In the genomic region with DNA sequence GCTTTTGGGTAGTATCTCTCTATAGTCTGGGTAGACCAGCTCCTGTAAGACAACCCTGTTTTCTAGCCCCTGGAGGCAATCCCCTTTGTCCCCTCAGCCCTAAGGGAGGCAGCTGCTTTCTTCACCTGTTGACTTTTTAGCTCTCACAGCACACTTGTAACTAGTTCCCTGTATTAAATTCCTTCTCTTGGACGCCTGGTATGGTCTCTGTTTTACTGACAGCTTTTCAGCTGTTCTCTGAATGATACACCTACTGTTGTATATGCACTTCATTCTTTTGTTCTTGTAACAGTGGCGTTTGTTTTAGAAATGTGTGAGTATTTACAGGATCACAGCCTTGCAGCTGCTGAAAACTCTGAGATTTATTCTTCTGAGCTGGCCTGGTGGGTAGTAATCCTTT, we compare ENCODE assay signal across 15 cellular contexts.
"Had no signal": no experiment of that assay in that cellular context is flagged by ENCODE, and none has a peak within 500 bp of the region (broad histone marks: within the 10 kb centered on the region; RNA-seq: fewer than 3 reads in every experiment).

No MANE protein-coding gene starts in this region.

- DNase-seq: activated CD4-positive, alpha-beta memory T cell treated with anti-CD3 and anti-CD28 coated beads, Interleukin-2, amount 10 ng/mL, durations not matched to agents 7 days and 5 days; activated gamma-delta T cell; activated T-cell treated with anti-CD3 and anti-CD28 coated beads, Interleukin-2, amount 50 U/mL, for 4 hours; amniotic stem cell; caudate nucleus; hippocampal formation; midbrain; naive B cell; stimulated activated CD4-positive, alpha-beta T cell treated with anti-CD3 and anti-CD28 coated beads, Interleukin-2, amount 100 ng/mL, for 48 hours; stimulated activated naive B cell treated with anti-CD40 and anti-IgM and Interleukin-4, amounts not matched to agents 10 μg/mL and 1 μg/mL and 100 μg/mL, for 72 hours; thyroid gland had no signal

- H2AFZ ChIP-seq: parathyroid adenoma had no signal

- H3K36me3 Mint-ChIP-seq: naive B cell had no signal

- H3K27me3 ChIP-seq: esophagus muscularis mucosa, thyroid gland had no signal

- H3K9me3 Mint-ChIP-seq: activated T-cell treated with anti-CD3 and anti-CD28 coated beads, Interleukin-2, amount 50 U/mL, for 4 hours had no signal

- H3K79me2 ChIP-seq: parathyroid adenoma had no signal

- H3K27ac ChIP-seq: esophagus muscularis mucosa, parathyroid adenoma, thyroid gland had no signal

- H3K27me3 Mint-ChIP-seq: activated CD4-positive, alpha-beta memory T cell treated with anti-CD3 and anti-CD28 coated beads, Interleukin-2, amount 10 ng/mL, durations not matched to agents 7 days and 5 days; stimulated activated naive B cell treated with anti-CD40 and anti-IgM and Interleukin-4, amounts not matched to agents 10 μg/mL and 1 μg/mL and 100 μg/mL, for 72 hours had no signal

- H3K4me1 ChIP-seq: esophagus muscularis mucosa, parathyroid adenoma, thyroid gland had no signal

- H3K27ac Mint-ChIP-seq: activated CD4-positive, alpha-beta memory T cell treated with anti-CD3 and anti-CD28 coated beads, Interleukin-2, amount 10 ng/mL, durations not matched to agents 7 days and 5 days; activated naive CD4-positive, alpha-beta T cell treated with anti-CD3 and anti-CD28 coated beads, Interleukin-2, amount 50 U/mL, for 72 hours; naive B cell; stimulated activated naive B cell treated with anti-CD40 and anti-IgM and Interleukin-4, amounts not matched to agents 10 μg/mL and 1 μg/mL and 100 μg/mL, for 72 hours had no signal

- H3K9ac ChIP-seq: parathyroid adenoma had no signal

- ATAC-seq: activated naive CD4-positive, alpha-beta T cell treated with anti-CD3 and anti-CD28 coated beads, Interleukin-2, amount 50 U/mL, for 72 hours; activated T-cell treated with anti-CD3 and anti-CD28 coated beads, Interleukin-2, amount 50 U/mL, for 4 hours; left lobe of liver; stimulated activated naive B cell treated with anti-CD40 and anti-IgM and Interleukin-4, amounts not matched to agents 10 μg/mL and 1 μg/mL and 100 μg/mL, for 72 hours had no signal

- H3K36me3 ChIP-seq: esophagus muscularis mucosa, thyroid gland had no signal

- H3K4me3 Mint-ChIP-seq: activated CD4-positive, alpha-beta memory T cell treated with anti-CD3 and anti-CD28 coated beads, Interleukin-2, amount 10 ng/mL, durations not matched to agents 7 days and 5 days; activated T-cell treated with anti-CD3 and anti-CD28 coated beads, Interleukin-2, amount 50 U/mL, for 4 hours; naive B cell; stimulated activated naive B cell treated with anti-CD40 and anti-IgM and Interleukin-4, amounts not matched to agents 10 μg/mL and 1 μg/mL and 100 μg/mL, for 72 hours had no signal

- H3K9me3 ChIP-seq: esophagus muscularis mucosa, thyroid gland had no signal

- H3K4me1 Mint-ChIP-seq: activated CD4-positive, alpha-beta memory T cell treated with anti-CD3 and anti-CD28 coated beads, Interleukin-2, amount 10 ng/mL, durations not matched to agents 7 days and 5 days; naive B cell; stimulated activated naive B cell treated with anti-CD40 and anti-IgM and Interleukin-4, amounts not matched to agents 10 μg/mL and 1 μg/mL and 100 μg/mL, for 72 hours had no signal

- H3K4me3 ChIP-seq: esophagus muscularis mucosa, thyroid gland had no signal
